ENCODE assay signal across 1 cellular context in genomic region chr14:99569725-99570541, GRCh38.
TF ChIP-seq lines count a peak whose summit lies in the region.

No MANE protein-coding gene starts in this region.

TF ChIP-seq in GM23338, 12 proteins besides CTCF, POLR2A, EP300 and RAD21:
- TF ChIP-seq REST (IDR thresholded peaks at IDR 0.05; ENCODE audit: unreplicated experiment) = no peak
- TF ChIP-seq ZNF331 (CRISPR knock-in tag; IDR thresholded peaks at IDR 0.05; ENCODE audit: low read depth) = no peak
- TF ChIP-seq EZH2 (IDR thresholded peaks at IDR 0.05; ENCODE audit: low read depth, unreplicated experiment) = no peak
- TF ChIP-seq POLR2AphosphoS5 (IDR thresholded peaks at IDR 0.05; ENCODE audit: low read depth) = no peak
- no peak for TF ChIP-seq JUNB (IDR thresholded peaks at IDR 0.05; ENCODE audit: unreplicated experiment)
- TF ChIP-seq ZNF462 (CRISPR knock-in tag; IDR thresholded peaks at IDR 0.05) = no peak
- TF ChIP-seq ETS1 (IDR thresholded peaks at IDR 0.05) = no peak
- TF ChIP-seq ZNF114 (CRISPR knock-in tag; IDR thresholded peaks at IDR 0.05) = no peak
- no peak for TF ChIP-seq CREB1 (CRISPR knock-in tag; IDR thresholded peaks at IDR 0.05; ENCODE audit: low read depth)
- no peak for TF ChIP-seq NANOG (IDR thresholded peaks at IDR 0.05; ENCODE audit: borderline replicate concordance)
- no peak for TF ChIP-seq EZH2phosphoT487 (IDR thresholded peaks at IDR 0.05; ENCODE audit: unreplicated experiment)
- TF ChIP-seq STAT1 (IDR thresholded peaks at IDR 0.05; ENCODE audit: unreplicated experiment) = no peak
